15 cellular contexts compared by ENCODE assay signal in the genomic region with DNA sequence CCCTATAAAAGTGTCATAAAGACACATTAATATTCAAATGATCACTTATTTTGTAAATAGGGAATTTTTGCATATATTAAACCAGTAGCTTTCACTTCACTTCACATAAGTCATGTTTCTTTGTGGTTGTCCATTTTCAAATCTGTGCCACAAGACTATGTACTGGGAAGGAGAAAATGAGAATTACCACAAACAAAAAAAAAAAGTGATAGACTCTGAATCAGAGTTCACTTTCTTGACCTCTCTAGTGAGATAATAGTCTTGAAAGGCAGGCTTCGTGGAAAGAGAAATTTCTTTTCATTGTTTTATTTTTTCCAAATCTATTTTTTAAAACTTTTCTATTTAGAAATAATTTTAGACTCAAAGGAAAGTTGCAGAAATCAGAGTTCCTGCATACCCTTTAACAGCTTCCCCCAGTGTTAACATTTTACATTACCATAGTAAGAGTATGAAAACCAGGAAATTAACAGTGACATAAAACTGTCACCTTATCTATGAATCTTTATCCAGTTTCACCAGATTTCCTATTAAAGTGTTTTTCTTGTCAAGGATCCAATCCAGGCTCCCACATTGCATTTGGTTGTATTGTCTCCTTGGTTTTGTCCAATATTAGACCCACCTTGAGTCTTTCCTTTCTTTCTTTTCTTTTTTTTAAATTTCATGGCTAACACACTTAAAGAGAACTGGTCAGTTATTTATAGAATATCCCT.
A peak's percentile ranks its signal among the peaks of the same experiment; 100 is the strongest.
DNase-seq lines count a peak whose midpoint lies in the region; TF ChIP-seq lines count a peak whose summit lies in the region.
"Had no signal": no experiment of that assay in that cellular context is flagged by ENCODE, and none has a peak within 500 bp of the region (broad histone marks: within the 10 kb centered on the region; RNA-seq: fewer than 3 reads in every experiment).

No MANE protein-coding gene starts in this region.

- no peaks in the 10 kb centered on the region for H4K20me1 ChIP-seq in Karpas-422 (ENCODE audit: insufficient read depth, low read depth, low read length)
- H4K20me1 ChIP-seq in osteoblast (ENCODE audit: insufficient read depth, low read length): no peaks in the 10 kb centered on the region

- intact Hi-C loops in colonic mucosa (cut with DNase I): no loop called here

- H3K56ac ChIP-seq in mesendoderm (ENCODE audit: low read length): no peak overlapping the region

- no peak for TF ChIP-seq CTCF in osteoblast (IDR thresholded peaks at IDR 0.05; ENCODE audit: extremely low read depth, low read depth, low read length)
- TF ChIP-seq CTCF in colonic mucosa (IDR thresholded peaks at IDR 0.05): no peak

- DNase-seq in A172 (ENCODE audit: low spot score) (peak; percentile 54), Karpas-422 (no peak), dermis blood vessel endothelial cell (peak; percentile 80), osteoblast (ENCODE audit: insufficient read length, low spot score, missing footprints) (peak; percentile 2), immature natural killer cell (no peak), superior temporal gyrus (ENCODE audit: extremely low spot score) (no peak), mesendoderm (no peak), colonic mucosa (no peak)
- DNase-seq: COR-L47, NCI-H1092, NCI-H2107, NCI-H226, NCI-H69, PC-3 had no signal

- peaks cover 0 to 12% (median 1%) of the 10 kb centered on the region in 6 donors for H3K9me3 Mint-ChIP-seq in immature natural killer cell

- H3K27ac ChIP-seq in Karpas-422 (ENCODE audit: low read length) (peak overlapping the region; percentile 5; the same call in 1 of the 2 replicates), osteoblast (ENCODE audit: low read depth, low read length) (no peak overlapping the region), mesendoderm (ENCODE audit: low read depth, low read length) (no peak overlapping the region), colonic mucosa (no peak overlapping the region)

- H2BK120ac ChIP-seq in mesendoderm (ENCODE audit: low read depth, low read length): no peak overlapping the region

- no peaks in the 10 kb centered on the region for H3K36me3 Mint-ChIP-seq in immature natural killer cell
- H3K36me3 Mint-ChIP-seq: CD14-positive monocyte had no signal

- WGBS in mesendoderm (ENCODE audit: extremely low coverage, insufficient coverage, low lambda C conversion rate): no CpG with 5 or more reads among the region's 1 CpG

- H3K23ac ChIP-seq in mesendoderm (ENCODE audit: low read length): no peak overlapping the region

- H3K4me2 ChIP-seq in Karpas-422 (ENCODE audit: low read depth, low read length, poor library complexity, severe bottlenecking): no peak overlapping the region
- no peak overlapping the region for H3K4me2 ChIP-seq in osteoblast (ENCODE audit: insufficient read depth, low read length)
- H3K4me2 ChIP-seq in mesendoderm (ENCODE audit: low read length): no peak overlapping the region

- H2AFZ ChIP-seq in Karpas-422 (ENCODE audit: low read length): no peak overlapping the region
- H2AFZ ChIP-seq in osteoblast (ENCODE audit: low read length): no peak overlapping the region

- H4K5ac ChIP-seq in mesendoderm (ENCODE audit: low read length): no peak overlapping the region

- H3K4me3 ChIP-seq in Karpas-422 (ENCODE audit: low read length): no peak overlapping the region
- H3K4me3 ChIP-seq in osteoblast (ENCODE audit: insufficient read depth, low read length): no peak overlapping the region
- H3K4me3 ChIP-seq in mesendoderm (ENCODE audit: low read length): no peak overlapping the region
- no peak overlapping the region for H3K4me3 ChIP-seq in colonic mucosa

- no peak overlapping the region for H3K18ac ChIP-seq in mesendoderm (ENCODE audit: low read length)

- H2BK5ac ChIP-seq in mesendoderm (ENCODE audit: low read length): no peak overlapping the region

- H3K27me3 Mint-ChIP-seq in immature natural killer cell (ENCODE audit: low read depth in 3 of 3): peaks cover 0 to 5% (median 3%) of the 10 kb centered on the region in 3 donors

- H3K9me3 ChIP-seq in Karpas-422 (ENCODE audit: low read length) (peaks cover 13% of the 10 kb centered on the region), osteoblast (ENCODE audit: low read depth, low read length) (no peaks in the 10 kb centered on the region), colonic mucosa (no peaks in the 10 kb centered on the region)

- H3K9me2 ChIP-seq in Karpas-422 (replicated peaks; ENCODE audit: insufficient read depth, low read length): no peaks in the 10 kb centered on the region

- H4K8ac ChIP-seq in mesendoderm (ENCODE audit: low read depth, low read length): no peak overlapping the region

- no peaks in the 10 kb centered on the region for H3K4me1 Mint-ChIP-seq in immature natural killer cell
- H3K4me1 Mint-ChIP-seq: CD14-positive monocyte had no signal

- H3K79me2 ChIP-seq in Karpas-422 (ENCODE audit: low read length) (no peaks in the 10 kb centered on the region), osteoblast (ENCODE audit: insufficient read depth, low read length) (no peaks in the 10 kb centered on the region), mesendoderm (ENCODE audit: control insufficient read depth, insufficient read depth, low read length) (no peaks in the 10 kb centered on the region)

- H3K9ac ChIP-seq in Karpas-422 (ENCODE audit: low read length) (no peak overlapping the region), mesendoderm (ENCODE audit: low read length) (no peak overlapping the region), colonic mucosa (ENCODE audit: low read depth in 2 of 2, low read length in 2 of 2) (no peak overlapping the region)

- H3K4me1 ChIP-seq in Karpas-422 (ENCODE audit: low read length) (peaks cover 26% of the 10 kb centered on the region), osteoblast (ENCODE audit: insufficient read depth, low read length) (no peaks in the 10 kb centered on the region), mesendoderm (ENCODE audit: control insufficient read depth, low read depth, low read length) (no peaks in the 10 kb centered on the region), colonic mucosa (no peaks in the 10 kb centered on the region)

- H3K4me3 Mint-ChIP-seq in immature natural killer cell: no peak overlapping the region
- H3K4me3 Mint-ChIP-seq: CD14-positive monocyte had no signal

- no peaks in the 10 kb centered on the region for H3K79me1 ChIP-seq in mesendoderm (ENCODE audit: low read length)

- H3K36me3 ChIP-seq in Karpas-422 (ENCODE audit: insufficient read depth, low read length) (peaks cover 30% of the 10 kb centered on the region), osteoblast (ENCODE audit: insufficient read depth, low read length) (no peaks in the 10 kb centered on the region), mesendoderm (ENCODE audit: control insufficient read depth, insufficient read depth, low read length) (no peaks in the 10 kb centered on the region), colonic mucosa (no peaks in the 10 kb centered on the region)

- no peak overlapping the region for H3K27ac Mint-ChIP-seq in immature natural killer cell
- H3K27ac Mint-ChIP-seq: CD14-positive monocyte had no signal

- no peak overlapping the region for H2BK15ac ChIP-seq in mesendoderm (replicated peaks; ENCODE audit: low read depth)

- H3K27me3 ChIP-seq in Karpas-422 (ENCODE audit: low read length) (no peaks in the 10 kb centered on the region), osteoblast (ENCODE audit: insufficient read depth, low read length) (no peaks in the 10 kb centered on the region), mesendoderm (ENCODE audit: insufficient read depth, low read length, poor library complexity) (no peaks in the 10 kb centered on the region), colonic mucosa (no peaks in the 10 kb centered on the region)

- H2AK5ac ChIP-seq in mesendoderm (ENCODE audit: low read length): no peak overlapping the region

- no peak overlapping the region for H3K4ac ChIP-seq in mesendoderm (ENCODE audit: low read depth, low read length)

Comparison
In these comparisons a context has a peak if more than half of its experiments do, and no peak if none do; other contexts are left out.
1. DNase-seq: peak in A172 (single experiment), dermis blood vessel endothelial cell (single experiment) and osteoblast (single experiment); none in Karpas-422 (single experiment), immature natural killer cell (0 of 3), superior temporal gyrus (single experiment), mesendoderm (single experiment) and colonic mucosa (single experiment).